9 cellular contexts compared by ENCODE assay signal in genomic region chr11:95248666-95249467, GRCh38. TPM values are rescaled to one million over a fixed set of nuclear protein-coding genes. Genes with fewer than 3 reads are reported as not detected.
DNase-seq lines count a peak whose midpoint lies in the region; ATAC-seq and TF ChIP-seq lines count a peak whose summit lies in the region.
"Had no signal": no experiment of that assay in that cellular context is flagged by ENCODE, and none has a peak within 500 bp of the region (broad histone marks: within the 10 kb centered on the region; RNA-seq: fewer than 3 reads in every experiment).

No MANE protein-coding gene starts in this region.

- no peaks in the 10 kb centered on the region for H3K27me3 Mint-ChIP-seq in activated CD8-positive, alpha-beta memory T cell treated with anti-CD3 and anti-CD28 coated beads, Interleukin-2, amount 10 ng/mL, durations not matched to agents 7 days and 5 days

- no peaks in the 10 kb centered on the region for H3K9me3 ChIP-seq in mesenchymal stem cell (ENCODE audit: control insufficient read depth, low read length)
- no peaks in the 10 kb centered on the region for H3K9me3 ChIP-seq in psoas muscle
- no peaks in the 10 kb centered on the region for H3K9me3 ChIP-seq in sigmoid colon

- no peaks in the 10 kb centered on the region for H3K36me3 ChIP-seq in mesenchymal stem cell (ENCODE audit: control insufficient read depth in 1 of 2, insufficient read depth in 2 of 2, low read depth in 1 of 2, low read length in 2 of 2)
- H3K36me3 ChIP-seq in brain microvascular endothelial cell (replicated peaks) = no peaks in the 10 kb centered on the region
- no peaks in the 10 kb centered on the region for H3K36me3 ChIP-seq in psoas muscle (ENCODE audit: insufficient read depth in 1 of 2, low read depth in 1 of 2)
- no peaks in the 10 kb centered on the region for H3K36me3 ChIP-seq in sigmoid colon

- H3K18ac ChIP-seq in mesenchymal stem cell (ENCODE audit: low read depth in 1 of 2, low read length in 2 of 2) = peak overlapping the region in 1 of 2 experiments; percentile 44

- DNase-seq in mesenchymal stem cell (no peak), brain microvascular endothelial cell (no peak), psoas muscle (no peak), sigmoid colon (no peak)
- DNase-seq in activated CD8-positive, alpha-beta memory T cell treated with anti-CD3 and anti-CD28 coated beads, Interleukin-2, amount 10 ng/mL, durations not matched to agents 7 days and 5 days = no peak
- DNase-seq: SIG-M5 had no signal

- H2BK12ac ChIP-seq in mesenchymal stem cell (ENCODE audit: low read length in 2 of 2) = no peak overlapping the region

- H3K27me3 ChIP-seq in mesenchymal stem cell (ENCODE audit: control insufficient read depth in 1 of 2, insufficient read depth in 1 of 2, low read length in 2 of 2) = no peaks in the 10 kb centered on the region
- H3K27me3 ChIP-seq in brain microvascular endothelial cell (replicated peaks) = no peaks in the 10 kb centered on the region
- no peaks in the 10 kb centered on the region for H3K27me3 ChIP-seq in psoas muscle (ENCODE audit: insufficient read depth in 3 of 3, low read length in 2 of 3)
- H3K27me3 ChIP-seq in sigmoid colon = no peaks in the 10 kb centered on the region

- no peaks in the 10 kb centered on the region for H3K36me3 Mint-ChIP-seq in activated CD8-positive, alpha-beta memory T cell treated with anti-CD3 and anti-CD28 coated beads, Interleukin-2, amount 10 ng/mL, durations not matched to agents 7 days and 5 days

- H3K4me1 ChIP-seq in mesenchymal stem cell (ENCODE audit: control insufficient read depth, insufficient read depth, low read depth, low read length) (no peaks in the 10 kb centered on the region), psoas muscle (no peaks in the 10 kb centered on the region), sigmoid colon (peaks cover 0 to 5% (median 3%) of the 10 kb centered on the region in 4 donors)

- H3K4me3 ChIP-seq in mesenchymal stem cell (ENCODE audit: insufficient read depth in 1 of 2, low read depth in 1 of 2, low read length in 2 of 2) = no peak overlapping the region
- no peak overlapping the region for H3K4me3 ChIP-seq in brain microvascular endothelial cell (ENCODE audit: low read depth, low read length)
- no peak overlapping the region for H3K4me3 ChIP-seq in psoas muscle
- H3K4me3 ChIP-seq in sigmoid colon = no peak overlapping the region

- ATAC-seq in GM18858 (IDR thresholded peaks at IDR 0.05; ENCODE audit: unreplicated experiment) = peak; percentile 86
- ATAC-seq in GM21526 (IDR thresholded peaks at IDR 0.05; ENCODE audit: low FRiP score, unreplicated experiment) = peak; percentile 87
- peak; percentile 89 for ATAC-seq in HG03432 (IDR thresholded peaks at IDR 0.05; ENCODE audit: unreplicated experiment)
- ATAC-seq in psoas muscle = no peak
- no peak for ATAC-seq in activated CD8-positive, alpha-beta memory T cell treated with anti-CD3 and anti-CD28 coated beads, Interleukin-2, amount 10 ng/mL, durations not matched to agents 7 days and 5 days

- no peak overlapping the region for H2AK5ac ChIP-seq in mesenchymal stem cell (ENCODE audit: low read length, severe bottlenecking)

- H3K4ac ChIP-seq in mesenchymal stem cell (ENCODE audit: low read depth in 1 of 2, low read length in 2 of 2) = peak overlapping the region in 1 of 2 experiments; percentile 17

- intact Hi-C loops in psoas muscle (cut with DNase I) = no loop called here
- intact Hi-C loops in sigmoid colon (cut with DNase I) = no loop called here

- H3K27ac ChIP-seq in mesenchymal stem cell (ENCODE audit: low read length, poor library complexity, severe bottlenecking) = no peak overlapping the region
- H3K27ac ChIP-seq in brain microvascular endothelial cell = no peak overlapping the region
- no peak overlapping the region for H3K27ac ChIP-seq in psoas muscle
- H3K27ac ChIP-seq in sigmoid colon = no peak overlapping the region

- no peak overlapping the region for H2BK15ac ChIP-seq in mesenchymal stem cell (ENCODE audit: low read depth, poor library complexity, severe bottlenecking)

- no peaks in the 10 kb centered on the region for H3K79me1 ChIP-seq in mesenchymal stem cell (replicated peaks; ENCODE audit: low read length, poor library complexity, severe bottlenecking)

- no peak overlapping the region for H3K4me2 ChIP-seq in mesenchymal stem cell (ENCODE audit: low read length, poor library complexity, severe bottlenecking)

- H2BK120ac ChIP-seq in mesenchymal stem cell (ENCODE audit: low read depth, low read length) = no peak overlapping the region

- TF ChIP-seq EP300 in sigmoid colon (IDR thresholded peaks at IDR 0.05) = no peak

- TF ChIP-seq POLR2A in sigmoid colon (IDR thresholded peaks at IDR 0.05) = no peak

- CTCF ChIA-PET in activated CD8-positive, alpha-beta memory T cell treated with anti-CD3 and anti-CD28 coated beads, Interleukin-2, amount 10 ng/mL, durations not matched to agents 7 days and 5 days (lab: Charles Lee) = interaction anchor here (1.2 kb wide), 1 partner anchor 97 kb away, joined by 3 read pairs; no protein-coding TSS in a partner anchor

- no peaks in the 10 kb centered on the region for H3K9me3 Mint-ChIP-seq in activated CD8-positive, alpha-beta memory T cell treated with anti-CD3 and anti-CD28 coated beads, Interleukin-2, amount 10 ng/mL, durations not matched to agents 7 days and 5 days (ENCODE audit: low read depth)

- TF ChIP-seq CTCF in brain microvascular endothelial cell (IDR thresholded peaks at IDR 0.05; ENCODE audit: low read depth, low read length, missing control alignments) (no peak), psoas muscle (IDR thresholded peaks at IDR 0.05) (no peak), sigmoid colon (IDR thresholded peaks at IDR 0.05) (no peak)

- no peak overlapping the region for H2BK5ac ChIP-seq in mesenchymal stem cell (ENCODE audit: low read depth, low read length, poor library complexity, severe bottlenecking)

- in situ Hi-C loops in brain microvascular endothelial cell (cut with HindIII; ENCODE audit: low pct_ligation_motif_present, low sequenced_read_pairs) = no loop called here

- no peak overlapping the region for H3K4me3 Mint-ChIP-seq in activated CD8-positive, alpha-beta memory T cell treated with anti-CD3 and anti-CD28 coated beads, Interleukin-2, amount 10 ng/mL, durations not matched to agents 7 days and 5 days

- H3K14ac ChIP-seq in mesenchymal stem cell (ENCODE audit: low read length in 2 of 2) = no peak overlapping the region

- H2AFZ ChIP-seq in mesenchymal stem cell (ENCODE audit: low read depth, low read length) = no peak overlapping the region

- peak overlapping the region; percentile 7 for H4K8ac ChIP-seq in mesenchymal stem cell (ENCODE audit: low read length)

- WGBS in mesenchymal stem cell = 78% methylated on average over 4 of the region's 4 CpGs
- WGBS in psoas muscle, 3 donors = 62 to 77% (median 66%) methylated on average over 4 of the region's 4 CpGs
- WGBS in sigmoid colon, 2 donors = 79 to 94% methylated on average over 4 of the region's 4 CpGs

- H3K27ac Mint-ChIP-seq in activated CD8-positive, alpha-beta memory T cell treated with anti-CD3 and anti-CD28 coated beads, Interleukin-2, amount 10 ng/mL, durations not matched to agents 7 days and 5 days = no peak overlapping the region

- H3K4me1 Mint-ChIP-seq in activated CD8-positive, alpha-beta memory T cell treated with anti-CD3 and anti-CD28 coated beads, Interleukin-2, amount 10 ng/mL, durations not matched to agents 7 days and 5 days = peaks cover 8% of the 10 kb centered on the region

- no peak overlapping the region for H3K9ac ChIP-seq in mesenchymal stem cell (ENCODE audit: low read length)

- no peak overlapping the region for H4K91ac ChIP-seq in mesenchymal stem cell (ENCODE audit: low read length)

- H3K23ac ChIP-seq in mesenchymal stem cell (ENCODE audit: low read length in 2 of 2) = no peak overlapping the region

RNA-seq across cellular contexts. Expression of gene SESN3, which starts 17.9 kb away (rescaled TPM):
- 13.0 TPM for polyA plus RNA-seq in mesenchymal stem cell (2013, experiment 1 of 2)
- 13.2 TPM for polyA plus RNA-seq in mesenchymal stem cell (2013, experiment 2 of 2)
- total RNA-seq in psoas muscle (10 to 100 TPM in 3 of 4 donors, 1 to 10 TPM in 1; 5.3 to 94.6 (median 15.6) TPM), sigmoid colon (10 to 100 TPM in 3 of 4 donors, 1 to 10 TPM in 1; 8.7 to 20.8 (median 16.6) TPM)
- polyA plus RNA-seq in psoas muscle (1 to 10 TPM in 2 of 3 donors, under 1 TPM in 1; 0.92 to 3.8 (median 1.0) TPM), sigmoid colon (1 to 10 TPM; 2.1 to 6.4 (median 3.6) TPM)
- 10 to 100 TPM in 1 of 2 experiments, 1 to 10 TPM in 1; 9.3 to 24.3 TPM for total RNA-seq in activated CD8-positive, alpha-beta memory T cell treated with anti-CD3 and anti-CD28 coated beads, Interleukin-2, amount 10 ng/mL, durations not matched to agents 7 days and 5 days

Comparison
In these comparisons a context has a peak if more than half of its experiments do, and no peak if none do; other contexts are left out.
1. ATAC-seq: peak in GM18858 (single experiment), GM21526 (single experiment) and HG03432 (single experiment); none in psoas muscle (0 of 4) and activated CD8-positive, alpha-beta memory T cell treated with anti-CD3 and anti-CD28 coated beads, Interleukin-2, amount 10 ng/mL, durations not matched to agents 7 days and 5 days (single experiment).